14 cellular contexts compared by ENCODE assay signal in genomic region chr2:173087214-173087581, GRCh38. TPM values are rescaled to one million over a fixed set of nuclear protein-coding genes. Genes with fewer than 3 reads are reported as not detected.
DNase-seq lines count a peak whose midpoint lies in the region; ATAC-seq, FAIRE-seq and TF ChIP-seq lines count a peak whose summit lies in the region.
"Had no signal": no experiment of that assay in that cellular context is flagged by ENCODE, and none has a peak within 500 bp of the region (broad histone marks: within the 10 kb centered on the region; RNA-seq: fewer than 3 reads in every experiment).

No MANE protein-coding gene starts in this region.

- no peaks in the 10 kb centered on the region for H3K9me3 Mint-ChIP-seq in natural killer cell treated with Interleukin-12 subunit alpha and Interleukin-12 subunit beta and Interleukin-15 and Interleukin-18, amount 100 ng/mL, for 72 hours

- H3K4me1 Mint-ChIP-seq in natural killer cell treated with Interleukin-12 subunit alpha and Interleukin-12 subunit beta and Interleukin-15 and Interleukin-18, amount 100 ng/mL, for 72 hours (ENCODE audit: low read depth in 2 of 2): peaks cover 6% of the 10 kb centered on the region in 2 donors

- no peak for FAIRE-seq in HTR-8/SVneo (lab: Jason Lieb, UNC)
- FAIRE-seq: pancreas, urothelium cell line had no signal

- no peak for TF ChIP-seq POLR2A in vagina (IDR thresholded peaks at IDR 0.05)

- H3K4me3 Mint-ChIP-seq in natural killer cell treated with Interleukin-12 subunit alpha and Interleukin-12 subunit beta and Interleukin-15 and Interleukin-18, amount 100 ng/mL, for 72 hours: no peak overlapping the region

- intact Hi-C loops in left ventricle myocardium inferior (cut with micrococcal nuclease): no loop called here
- intact Hi-C loops in left ventricle myocardium superior (cut with micrococcal nuclease): loop anchor here (10.0 kb wide), 1 partner anchor 108 kb away; no protein-coding TSS in a partner anchor
- intact Hi-C loops in psoas muscle (cut with DNase I): no loop called here
- intact Hi-C loops in vagina (cut with DNase I): no loop called here

- TF ChIP-seq CTCF in left ventricle myocardium inferior (IDR thresholded peaks at IDR 0.05; ENCODE audit: borderline replicate concordance) (no peak), psoas muscle (IDR thresholded peaks at IDR 0.05) (no peak), vagina (IDR thresholded peaks at IDR 0.05) (no peak)

- H3K27me3 ChIP-seq in left ventricle myocardium inferior (ENCODE audit: low read depth): no peaks in the 10 kb centered on the region
- H3K27me3 ChIP-seq in psoas muscle (ENCODE audit: insufficient read depth in 3 of 3, low read length in 2 of 3): no peaks in the 10 kb centered on the region
- H3K27me3 ChIP-seq in vagina: no peaks in the 10 kb centered on the region
- H3K27me3 ChIP-seq: pancreas, Peyer's patch had no signal

- H3K9me3 ChIP-seq in left ventricle myocardium inferior (replicated peaks) (no peaks in the 10 kb centered on the region), psoas muscle (no peaks in the 10 kb centered on the region), vagina (no peaks in the 10 kb centered on the region)
- H3K9me3 ChIP-seq: pancreas, Peyer's patch had no signal

- no peak overlapping the region for H3K27ac Mint-ChIP-seq in natural killer cell treated with Interleukin-12 subunit alpha and Interleukin-12 subunit beta and Interleukin-15 and Interleukin-18, amount 100 ng/mL, for 72 hours

- no peak for DNase-seq in left ventricle myocardium inferior
- no peak for DNase-seq in left ventricle myocardium superior
- DNase-seq in fibroblast of gingiva (ENCODE audit: low read depth): peak; percentile 22
- DNase-seq in psoas muscle: no peak
- no peak for DNase-seq in vagina (ENCODE audit: extremely low spot score in 2 of 2)
- no peak for DNase-seq in stimulated activated CD4-positive, alpha-beta T cell treated with anti-CD3 and anti-CD28 coated beads, Interleukin-12 subunit alpha, Interleukin-12 subunit beta, amount 100 ng/mL, for 4 hours
- DNase-seq in HTR-8/SVneo (ENCODE audit: insufficient read length, low spot score): no peak
- no peak for DNase-seq in natural killer cell treated with Interleukin-12 subunit alpha and Interleukin-12 subunit beta and Interleukin-15 and Interleukin-18, amount 100 ng/mL, for 72 hours (ENCODE audit: low spot score)
- DNase-seq: activated CD4-positive, alpha-beta T cell treated with anti-CD3 and anti-CD28 coated beads for 1 hour; NCI-H187 treated with DMSO at 0.1 percent for 48 hours; NCI-H524 treated with DMSO at 0.1 percent for 48 hours; pancreas; Peyer's patch had no signal

- H3K4me1 ChIP-seq in left ventricle myocardium inferior (peaks cover 90% of the 10 kb centered on the region), psoas muscle (peaks cover 79% of the 10 kb centered on the region), vagina (peaks cover 71% of the 10 kb centered on the region)
- H3K4me1 ChIP-seq: Peyer's patch had no signal

- H3K4me3 ChIP-seq in left ventricle myocardium inferior: no peak overlapping the region
- peak overlapping the region; percentile 20 for H3K4me3 ChIP-seq in psoas muscle
- H3K4me3 ChIP-seq in vagina: no peak overlapping the region
- H3K4me3 ChIP-seq: pancreas, Peyer's patch had no signal

- no peak for ATAC-seq in left ventricle myocardium superior
- peak; percentile 35 to 62 (median 56) for ATAC-seq in psoas muscle
- ATAC-seq in natural killer cell treated with Interleukin-12 subunit alpha and Interleukin-12 subunit beta and Interleukin-15 and Interleukin-18, amount 100 ng/mL, for 72 hours: no peak

- WGBS in psoas muscle, 3 donors: 19 to 22% (median 22%) methylated on average over 1 of the region's 1 CpG

- no peaks in the 10 kb centered on the region for H3K27me3 Mint-ChIP-seq in natural killer cell treated with Interleukin-12 subunit alpha and Interleukin-12 subunit beta and Interleukin-15 and Interleukin-18, amount 100 ng/mL, for 72 hours

- H3K36me3 ChIP-seq in left ventricle myocardium inferior (peaks cover 10% of the 10 kb centered on the region), psoas muscle (ENCODE audit: insufficient read depth in 1 of 2, low read depth in 1 of 2) (peaks cover 0 to 18% of the 10 kb centered on the region in 2 donors), vagina (no peaks in the 10 kb centered on the region)
- H3K36me3 ChIP-seq: pancreas, Peyer's patch had no signal

- H3K36me3 Mint-ChIP-seq in natural killer cell treated with Interleukin-12 subunit alpha and Interleukin-12 subunit beta and Interleukin-15 and Interleukin-18, amount 100 ng/mL, for 72 hours: peaks cover 14% of the 10 kb centered on the region

- H3K27ac ChIP-seq in left ventricle myocardium inferior (replicated peaks) (peak overlapping the region; percentile 85), psoas muscle (peak overlapping the region; percentile 88), vagina (peak overlapping the region; percentile 65)
- H3K27ac ChIP-seq: pancreas had no signal

RNA-seq across cellular contexts. Expression of gene MAP3K20, which starts 11.6 kb away (rescaled TPM):
- total RNA-seq in left ventricle myocardium inferior (466 TPM), left ventricle myocardium superior (429 TPM), psoas muscle (100 to 1,000 TPM; 366 to 533 (median 468) TPM), vagina (59.4 TPM)
- polyA plus RNA-seq in psoas muscle: 100 to 1,000 TPM in 2 of 3 donors, 10 to 100 TPM in 1; 41.8 to 224 (median 112) TPM
- total RNA-seq in natural killer cell treated with Interleukin-12 subunit alpha and Interleukin-12 subunit beta and Interleukin-15 and Interleukin-18, amount 100 ng/mL, for 72 hours: 10 to 100 TPM; 30.1 to 76.8 TPM

Comparison
In these comparisons a context has a peak if more than half of its experiments do, and no peak if none do; other contexts are left out.
1. ATAC-seq: peak in psoas muscle (4 of 4); none in left ventricle myocardium superior (single experiment) and natural killer cell treated with Interleukin-12 subunit alpha and Interleukin-12 subunit beta and Interleukin-15 and Interleukin-18, amount 100 ng/mL, for 72 hours (0 of 2).
2. Peak in every context shown above with its lines, with median percentiles within 50 percentile points of each other: H3K27ac ChIP-seq.